ENCODE assay signal across 8 cellular contexts in genomic region chr11:536841-537621, GRCh38. TPM values are rescaled to one million over a fixed set of nuclear protein-coding genes. Genes with fewer than 3 reads are reported as not detected.
A peak's percentile ranks its signal among the peaks of the same experiment; 100 is the strongest.
DNase-seq lines count a peak whose midpoint lies in the region; ATAC-seq, FAIRE-seq and TF ChIP-seq lines count a peak whose summit lies in the region.

Gene LRRC56 (plus strand): TSS chr11:537527. CDS start chr11:540685, 3,158 bp downstream.

- H3K4me3 ChIP-seq in HCT116 (replicated peaks in 1 of 2; ENCODE audit: low read depth in 1 of 2, low read length in 2 of 2) (peak within 1 kb of the TSS; percentile 64 to 76), astrocyte (ENCODE audit: insufficient read depth, low read depth, low read length) (peak within 1 kb of the TSS; percentile 33), iPS DF 6.9 (ENCODE audit: low read length) (peak within 1 kb of the TSS; percentile 41; the same call in 1 of the 2 replicates), skin epidermis (peak within 1 kb of the TSS; percentile 57 to 88 (median 83))

- H4K20me1 ChIP-seq in HCT116 (ENCODE audit: insufficient read depth) (no peaks in the 10 kb centered on the region), astrocyte (ENCODE audit: insufficient read depth, low read length) (peaks cover 25% of the 10 kb centered on the region)

- H2AFZ ChIP-seq in HCT116 (ENCODE audit: low read depth, low read length, poor library complexity, severe bottlenecking), result no peak within 1 kb of the TSS
- H2AFZ ChIP-seq in astrocyte (ENCODE audit: low read depth, low read length), result peak within 1 kb of the TSS; percentile 86

- no peak for TF ChIP-seq POLR2A in HCT116 (IDR thresholded peaks at IDR 0.05; ENCODE audit: borderline replicate concordance, extremely low read depth, insufficient read depth, insufficient read length)

- H3K9ac ChIP-seq in HCT116 (ENCODE audit: low read length), result peak within 1 kb of the TSS; percentile 77
- H3K9ac ChIP-seq in astrocyte (ENCODE audit: low read length), result peak within 1 kb of the TSS; percentile 50

- CTCF ChIA-PET in HCT116 (lab: Charles Lee), result no interaction called here

- H3K9me3 Mint-ChIP-seq in astrocyte (ENCODE audit: unreplicated experiment), result no peaks in the 10 kb centered on the region

- H3K9me3 ChIP-seq in HCT116 (ENCODE audit: control insufficient read depth in 1 of 2, insufficient read depth in 1 of 2, low read depth in 1 of 2, low read length in 2 of 2), result no peaks in the 10 kb centered on the region
- H3K9me3 ChIP-seq in astrocyte (ENCODE audit: insufficient read depth, low read depth, low read length), result no peaks in the 10 kb centered on the region
- no peaks in the 10 kb centered on the region for H3K9me3 ChIP-seq in iPS DF 6.9 (ENCODE audit: control insufficient read depth, insufficient read depth, low read length)

- peak; percentile 89 for DNase-seq in GDM1 (lab: John Stamatoyannopoulos, UW)
- DNase-seq in HCT116 (ENCODE audit: low read depth, low spot score), result peak; percentile 84
- DNase-seq in NCI-H1048 (lab: John Stamatoyannopoulos, UW), result peak; percentile 79
- peak; percentile 90 for DNase-seq in T-helper 22 cell (ENCODE audit: low read depth)
- DNase-seq in astrocyte (ENCODE audit: low read depth), result peak; percentile 49
- DNase-seq in iPS DF 6.9 (ENCODE audit: low read depth, low spot score), result peak; percentile 45
- no peak for DNase-seq in pons (ENCODE audit: low spot score)

- POLR2A ChIA-PET in HCT116 (lab: Charles Lee), result interaction anchor here (1.7 to 1.8 kb wide), 2 partner anchors 30 to 39 kb away, joined by 5 to 8 read pairs; partner anchors contain the start of gene PHRF1

- intact Hi-C loops in HCT116 (cut with micrococcal nuclease), result loop anchor here (2.0 kb wide), 2 partner anchors 24 to 30 kb away; partner anchors contain the start of genes LMNTD2, RASSF7 and RNH1

- H3K79me2 ChIP-seq in HCT116 (ENCODE audit: insufficient read depth, low read length) (peaks cover 33% of the 10 kb centered on the region), astrocyte (ENCODE audit: insufficient read depth, low read length) (peaks cover 20% of the 10 kb centered on the region)

- peak within 1 kb of the TSS; percentile 85 for H3K27ac Mint-ChIP-seq in astrocyte (ENCODE audit: unreplicated experiment)

- ATAC-seq in HCT116, result peak; percentile 55

- peaks cover 15 to 33% of the 10 kb centered on the region in 2 experiments; a peak in 3 of 4 replicates for H3K4me1 ChIP-seq in HCT116 (ENCODE audit: control insufficient read depth in 1 of 2, insufficient read depth in 2 of 2, low read length in 2 of 2)
- H3K4me1 ChIP-seq in astrocyte (ENCODE audit: insufficient read depth, low read length), result peaks cover 26% of the 10 kb centered on the region
- H3K4me1 ChIP-seq in iPS DF 6.9 (ENCODE audit: control insufficient read depth, insufficient read depth, low read length), result peaks cover 9% of the 10 kb centered on the region

- TF ChIP-seq CTCF in HCT116 (IDR thresholded peaks at IDR 0.05 in 2 of 3, conservative IDR thresholded peaks at IDR 0.05 in 1 of 3; ENCODE audit: borderline replicate concordance in 1 of 3, insufficient read depth in 1 of 3, low read depth in 2 of 3, low read length in 2 of 3) (no peak), astrocyte (IDR thresholded peaks at IDR 0.05; ENCODE audit: insufficient read depth, low read depth, low read length) (no peak)

- RAD21 ChIA-PET in HCT116 (lab: Charles Lee; ENCODE audit: low non-redundant PET in 1 of 2, low total read pairs in 2 of 2, uncharacterized antibody in 2 of 2, unreplicated experiment in 2 of 2), result no interaction called here

- H3K9me2 ChIP-seq in HCT116 (ENCODE audit: insufficient read depth), result no peaks in the 10 kb centered on the region

- H3K4me2 ChIP-seq in HCT116 (ENCODE audit: low read length) (peak within 1 kb of the TSS; percentile 100), astrocyte (ENCODE audit: low read length) (peak within 1 kb of the TSS; percentile 86)

- FAIRE-seq in astrocyte (lab: Jason Lieb, UNC), result no peak

- peaks cover 4% of the 10 kb centered on the region for H3K27me3 Mint-ChIP-seq in astrocyte (ENCODE audit: low read depth, unreplicated experiment)

- H3K27ac ChIP-seq in HCT116 (ENCODE audit: low read depth, low read length) (peak within 1 kb of the TSS; percentile 100), astrocyte (ENCODE audit: low read depth, low read length) (peak within 1 kb of the TSS; percentile 9), iPS DF 6.9 (ENCODE audit: low read length) (no peak within 1 kb of the TSS), skin epidermis (peak within 1 kb of the TSS in 20 of 21 experiments; percentile 0 to 96 (median 88))

- H3K36me3 Mint-ChIP-seq in astrocyte (ENCODE audit: low read depth, unreplicated experiment), result peaks cover 2% of the 10 kb centered on the region

- no peaks in the 10 kb centered on the region for H3K27me3 ChIP-seq in HCT116 (ENCODE audit: insufficient read depth, low read length)
- H3K27me3 ChIP-seq in astrocyte (ENCODE audit: insufficient read depth, low read length), result no peaks in the 10 kb centered on the region
- H3K27me3 ChIP-seq in iPS DF 6.9 (ENCODE audit: control insufficient read depth, insufficient read depth, low read length), result no peaks in the 10 kb centered on the region; the same call in 1 of the 2 replicates

- no peak for TF ChIP-seq RAD21 in HCT116 (IDR thresholded peaks at IDR 0.05; ENCODE audit: low read depth)

- no CpG with 5 or more reads among the region's 93 CpGs for WGBS in iPS DF 6.9 (ENCODE audit: insufficient coverage, insufficient read length)

- peak within 1 kb of the TSS; percentile 90 for H3K4me3 Mint-ChIP-seq in astrocyte (ENCODE audit: unreplicated experiment)

- H3K36me3 ChIP-seq in HCT116 (ENCODE audit: control insufficient read depth in 1 of 2, insufficient read depth in 2 of 2, low read length in 2 of 2) (peaks cover 0 to 20% of the 10 kb centered on the region in 2 experiments; a peak in 2 of 4 replicates), astrocyte (ENCODE audit: insufficient read depth, low read length) (no peaks in the 10 kb centered on the region), iPS DF 6.9 (ENCODE audit: control insufficient read depth, insufficient read depth, low read length) (peaks cover 7% of the 10 kb centered on the region; the same call in 1 of the 2 replicates)

- BruUV-seq in HCT116 (replicated peaks; lab: Mats Ljungman, UMichigan), result no TSS peak

- peaks cover 4% of the 10 kb centered on the region for H3K4me1 Mint-ChIP-seq in astrocyte (ENCODE audit: low read depth, unreplicated experiment)

TF ChIP-seq in HCT116, 20 proteins besides CTCF, POLR2A, EP300 and RAD21:
- TF ChIP-seq POLR2AphosphoS5 (IDR thresholded peaks at IDR 0.05; ENCODE audit: low read depth, low read length) (peak; percentile 67), SP1 (IDR thresholded peaks at IDR 0.05; ENCODE audit: low read depth) (peak; percentile 58; the same call in 1 of the 2 replicates), JUND (IDR thresholded peaks at IDR 0.05) (no peak; the same call in 1 of the 2 replicates), ZFX (IDR thresholded peaks at IDR 0.05) (peak; percentile 70; the same call in 1 of the 2 replicates), EGR1 (IDR thresholded peaks at IDR 0.05; ENCODE audit: low read depth) (peak; percentile 92), SIN3A (IDR thresholded peaks at IDR 0.05; ENCODE audit: low read depth) (peak; percentile 63; the same call in 1 of the 2 replicates), CBX3 (IDR thresholded peaks at IDR 0.05; ENCODE audit: low read depth) (no peak), MAX (IDR thresholded peaks at IDR 0.05) (peak; percentile 96)

RNA-seq across cellular contexts. Expression of gene LRRC56, which starts in this region (rescaled TPM):
- 9.1 TPM for total RNA-seq in HCT116 (2021; ENCODE audit: unreplicated experiment)
- 6.3 and 6.5 TPM in 2 replicates for polyA plus RNA-seq in HCT116 (2012)
- total RNA-seq in astrocyte, result 0.82 and 1.8 TPM in 2 replicates

Comparison
In these comparisons a context has a peak if more than half of its experiments do, and no peak if none do; other contexts are left out.
1. H3K4me3 ChIP-seq: peak in every context shown above with its lines; median percentile 83 in skin epidermis; 70 in HCT116; 41 in iPS DF 6.9; 33 in astrocyte.